ENCODE assay signal across 1 cellular context in genomic region chr19:18419699-18420460, GRCh38.
TF ChIP-seq lines count a peak whose summit lies in the region.

No MANE protein-coding gene starts in this region.

TF ChIP-seq in HepG2, 621 proteins besides CTCF, POLR2A, EP300 and RAD21 (continued from another document and continues in another):
- no peak for TF ChIP-seq ZBTB26 (CRISPR knock-in tag; IDR thresholded peaks at IDR 0.05; ENCODE audit: borderline replicate concordance)
- no peak for TF ChIP-seq HOXA5 (CRISPR knock-in tag; IDR thresholded peaks at IDR 0.05)
- TF ChIP-seq, protein P1, sequence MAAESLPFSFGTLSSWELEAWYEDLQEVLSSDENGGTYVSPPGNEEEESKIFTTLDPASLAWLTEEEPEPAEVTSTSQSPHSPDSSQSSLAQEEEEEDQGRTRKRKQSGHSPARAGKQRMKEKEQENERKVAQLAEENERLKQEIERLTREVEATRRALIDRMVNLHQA (CRISPR knock-in tag; IDR thresholded peaks at IDR 0.05), result no peak
- TF ChIP-seq FOXC1 (CRISPR knock-in tag; IDR thresholded peaks at IDR 0.05; ENCODE audit: borderline replicate concordance), result no peak
- no peak for TF ChIP-seq ZNF782 (CRISPR knock-in tag; IDR thresholded peaks at IDR 0.05; ENCODE audit: borderline replicate concordance)
- TF ChIP-seq U2AF2 (IDR thresholded peaks at IDR 0.05; ENCODE audit: low read depth, low read length), result no peak
- no peak for TF ChIP-seq LCORL (IDR thresholded peaks at IDR 0.05)
- no peak for TF ChIP-seq LCORL (CRISPR knock-in tag; IDR thresholded peaks at IDR 0.05)
- TF ChIP-seq NAIF1 (CRISPR knock-in tag; IDR thresholded peaks at IDR 0.05; ENCODE audit: borderline replicate concordance), result no peak
- TF ChIP-seq ZNF10 (CRISPR knock-in tag; IDR thresholded peaks at IDR 0.05; ENCODE audit: borderline replicate concordance, low read depth), result no peak
- no peak; the same call in 1 of the 2 replicates for TF ChIP-seq SMAD1 (CRISPR knock-in tag; IDR thresholded peaks at IDR 0.05; ENCODE audit: borderline replicate concordance, low read depth)
- TF ChIP-seq XRCC5 (optimal IDR thresholded peaks at IDR 0.05; ENCODE audit: low read length), result peak; percentile 33
- peak; percentile 86 for TF ChIP-seq ZNF670 (CRISPR knock-in tag; IDR thresholded peaks at IDR 0.05; ENCODE audit: borderline replicate concordance)
- peak; percentile 60; the same call in 1 of the 2 replicates for TF ChIP-seq GATAD2A (CRISPR knock-in tag; IDR thresholded peaks at IDR 0.05)
- TF ChIP-seq, protein P2, sequence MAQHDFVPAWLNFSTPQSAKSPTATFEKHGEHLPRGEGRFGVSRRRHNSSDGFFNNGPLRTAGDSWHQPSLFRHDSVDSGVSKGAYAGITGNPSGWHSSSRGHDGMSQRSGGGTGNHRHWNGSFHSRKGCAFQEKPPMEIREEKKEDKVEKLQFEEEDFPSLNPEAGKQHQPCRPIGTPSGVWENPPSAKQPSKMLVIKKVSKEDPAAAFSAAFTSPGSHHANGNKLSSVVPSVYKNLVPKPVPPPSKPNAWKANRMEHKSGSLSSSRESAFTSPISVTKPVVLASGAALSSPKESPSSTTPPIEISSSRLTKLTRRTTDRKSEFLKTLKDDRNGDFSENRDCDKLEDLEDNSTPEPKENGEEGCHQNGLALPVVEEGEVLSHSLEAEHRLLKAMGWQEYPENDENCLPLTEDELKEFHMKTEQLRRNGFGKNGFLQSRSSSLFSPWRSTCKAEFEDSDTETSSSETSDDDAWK (CRISPR knock-in tag; IDR thresholded peaks at IDR 0.05), result no peak
- no peak for TF ChIP-seq KMT2A (CRISPR knock-in tag; IDR thresholded peaks at IDR 0.05)
- no peak for TF ChIP-seq ZNF576 (CRISPR knock-in tag; IDR thresholded peaks at IDR 0.05)
- TF ChIP-seq, protein P3, sequence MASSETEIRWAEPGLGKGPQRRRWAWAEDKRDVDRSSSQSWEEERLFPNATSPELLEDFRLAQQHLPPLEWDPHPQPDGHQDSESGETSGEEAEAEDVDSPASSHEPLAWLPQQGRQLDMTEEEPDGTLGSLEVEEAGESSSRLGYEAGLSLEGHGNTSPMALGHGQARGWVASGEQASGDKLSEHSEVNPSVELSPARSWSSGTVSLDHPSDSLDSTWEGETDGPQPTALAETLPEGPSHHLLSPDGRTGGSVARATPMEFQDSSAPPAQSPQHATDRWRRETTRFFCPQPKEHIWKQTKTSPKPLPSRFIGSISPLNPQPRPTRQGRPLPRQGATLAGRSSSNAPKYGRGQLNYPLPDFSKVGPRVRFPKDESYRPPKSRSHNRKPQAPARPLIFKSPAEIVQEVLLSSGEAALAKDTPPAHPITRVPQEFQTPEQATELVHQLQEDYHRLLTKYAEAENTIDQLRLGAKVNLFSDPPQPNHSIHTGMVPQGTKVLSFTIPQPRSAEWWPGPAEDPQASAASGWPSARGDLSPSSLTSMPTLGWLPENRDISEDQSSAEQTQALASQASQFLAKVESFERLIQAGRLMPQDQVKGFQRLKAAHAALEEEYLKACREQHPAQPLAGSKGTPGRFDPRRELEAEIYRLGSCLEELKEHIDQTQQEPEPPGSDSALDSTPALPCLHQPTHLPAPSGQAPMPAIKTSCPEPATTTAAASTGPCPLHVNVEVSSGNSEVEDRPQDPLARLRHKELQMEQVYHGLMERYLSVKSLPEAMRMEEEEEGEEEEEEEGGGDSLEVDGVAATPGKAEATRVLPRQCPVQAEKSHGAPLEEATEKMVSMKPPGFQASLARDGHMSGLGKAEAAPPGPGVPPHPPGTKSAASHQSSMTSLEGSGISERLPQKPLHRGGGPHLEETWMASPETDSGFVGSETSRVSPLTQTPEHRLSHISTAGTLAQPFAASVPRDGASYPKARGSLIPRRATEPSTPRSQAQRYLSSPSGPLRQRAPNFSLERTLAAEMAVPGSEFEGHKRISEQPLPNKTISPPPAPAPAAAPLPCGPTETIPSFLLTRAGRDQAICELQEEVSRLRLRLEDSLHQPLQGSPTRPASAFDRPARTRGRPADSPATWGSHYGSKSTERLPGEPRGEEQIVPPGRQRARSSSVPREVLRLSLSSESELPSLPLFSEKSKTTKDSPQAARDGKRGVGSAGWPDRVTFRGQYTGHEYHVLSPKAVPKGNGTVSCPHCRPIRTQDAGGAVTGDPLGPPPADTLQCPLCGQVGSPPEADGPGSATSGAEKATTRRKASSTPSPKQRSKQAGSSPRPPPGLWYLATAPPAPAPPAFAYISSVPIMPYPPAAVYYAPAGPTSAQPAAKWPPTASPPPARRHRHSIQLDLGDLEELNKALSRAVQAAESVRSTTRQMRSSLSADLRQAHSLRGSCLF (CRISPR knock-in tag; IDR thresholded peaks at IDR 0.05; ENCODE audit: borderline replicate concordance), result no peak
- no peak for TF ChIP-seq MAZ (IDR thresholded peaks at IDR 0.05; ENCODE audit: borderline replicate concordance, low read depth, low read length)
- TF ChIP-seq MAZ (CRISPR knock-in tag; IDR thresholded peaks at IDR 0.05; ENCODE audit: low read depth), result peak; percentile 63
- TF ChIP-seq, protein P4, sequence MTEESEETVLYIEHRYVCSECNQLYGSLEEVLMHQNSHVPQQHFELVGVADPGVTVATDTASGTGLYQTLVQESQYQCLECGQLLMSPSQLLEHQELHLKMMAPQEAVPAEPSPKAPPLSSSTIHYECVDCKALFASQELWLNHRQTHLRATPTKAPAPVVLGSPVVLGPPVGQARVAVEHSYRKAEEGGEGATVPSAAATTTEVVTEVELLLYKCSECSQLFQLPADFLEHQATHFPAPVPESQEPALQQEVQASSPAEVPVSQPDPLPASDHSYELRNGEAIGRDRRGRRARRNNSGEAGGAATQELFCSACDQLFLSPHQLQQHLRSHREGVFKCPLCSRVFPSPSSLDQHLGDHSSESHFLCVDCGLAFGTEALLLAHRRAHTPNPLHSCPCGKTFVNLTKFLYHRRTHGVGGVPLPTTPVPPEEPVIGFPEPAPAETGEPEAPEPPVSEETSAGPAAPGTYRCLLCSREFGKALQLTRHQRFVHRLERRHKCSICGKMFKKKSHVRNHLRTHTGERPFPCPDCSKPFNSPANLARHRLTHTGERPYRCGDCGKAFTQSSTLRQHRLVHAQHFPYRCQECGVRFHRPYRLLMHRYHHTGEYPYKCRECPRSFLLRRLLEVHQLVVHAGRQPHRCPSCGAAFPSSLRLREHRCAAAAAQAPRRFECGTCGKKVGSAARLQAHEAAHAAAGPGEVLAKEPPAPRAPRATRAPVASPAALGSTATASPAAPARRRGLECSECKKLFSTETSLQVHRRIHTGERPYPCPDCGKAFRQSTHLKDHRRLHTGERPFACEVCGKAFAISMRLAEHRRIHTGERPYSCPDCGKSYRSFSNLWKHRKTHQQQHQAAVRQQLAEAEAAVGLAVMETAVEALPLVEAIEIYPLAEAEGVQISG (CRISPR knock-in tag; IDR thresholded peaks at IDR 0.05), result no peak; the same call in 1 of the 2 replicates
- peak; percentile 44 for TF ChIP-seq TEAD3 (CRISPR knock-in tag; optimal IDR thresholded peaks at IDR 0.05; ENCODE audit: borderline replicate concordance)
- TF ChIP-seq NFYB (CRISPR knock-in tag; IDR thresholded peaks at IDR 0.05), result no peak
- no peak for TF ChIP-seq MED13 (CRISPR knock-in tag; IDR thresholded peaks at IDR 0.05)
- TF ChIP-seq, protein P5, sequence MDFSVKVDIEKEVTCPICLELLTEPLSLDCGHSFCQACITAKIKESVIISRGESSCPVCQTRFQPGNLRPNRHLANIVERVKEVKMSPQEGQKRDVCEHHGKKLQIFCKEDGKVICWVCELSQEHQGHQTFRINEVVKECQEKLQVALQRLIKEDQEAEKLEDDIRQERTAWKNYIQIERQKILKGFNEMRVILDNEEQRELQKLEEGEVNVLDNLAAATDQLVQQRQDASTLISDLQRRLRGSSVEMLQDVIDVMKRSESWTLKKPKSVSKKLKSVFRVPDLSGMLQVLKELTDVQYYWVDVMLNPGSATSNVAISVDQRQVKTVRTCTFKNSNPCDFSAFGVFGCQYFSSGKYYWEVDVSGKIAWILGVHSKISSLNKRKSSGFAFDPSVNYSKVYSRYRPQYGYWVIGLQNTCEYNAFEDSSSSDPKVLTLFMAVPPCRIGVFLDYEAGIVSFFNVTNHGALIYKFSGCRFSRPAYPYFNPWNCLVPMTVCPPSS (IDR thresholded peaks at IDR 0.05), result no peak
- TF ChIP-seq ZNF850 (CRISPR knock-in tag; conservative IDR thresholded peaks at IDR 0.05), result no peak
- no peak for TF ChIP-seq RBM22 (optimal IDR thresholded peaks at IDR 0.05; ENCODE audit: low read length)
- no peak for TF ChIP-seq GABPA (IDR thresholded peaks at IDR 0.05; ENCODE audit: low read depth, low read length)
- no peak for TF ChIP-seq GABPA (CRISPR knock-in tag; IDR thresholded peaks at IDR 0.05; ENCODE audit: low read depth)
- peak; percentile 45; the same call in 1 of the 2 replicates for TF ChIP-seq ZNF350 (CRISPR knock-in tag; IDR thresholded peaks at IDR 0.05; ENCODE audit: borderline replicate concordance, low read depth)
- TF ChIP-seq AHR (CRISPR knock-in tag; IDR thresholded peaks at IDR 0.05), result no peak
- no peak for TF ChIP-seq ZNF431 (CRISPR knock-in tag; IDR thresholded peaks at IDR 0.05; ENCODE audit: borderline replicate concordance, low read depth)
- no peak for TF ChIP-seq JARID2 (CRISPR knock-in tag; IDR thresholded peaks at IDR 0.05; ENCODE audit: insufficient replicate concordance)
- TF ChIP-seq SMARCE1 (IDR thresholded peaks at IDR 0.05; ENCODE audit: borderline replicate concordance), result no peak
- no peak; the same call in 1 of the 2 replicates for TF ChIP-seq RFX1 (IDR thresholded peaks at IDR 0.05)
- TF ChIP-seq SETDB1 (CRISPR knock-in tag; IDR thresholded peaks at IDR 0.05; ENCODE audit: borderline replicate concordance), result no peak
- no peak for TF ChIP-seq ZBTB21 (CRISPR knock-in tag; IDR thresholded peaks at IDR 0.05)
- no peak for TF ChIP-seq KLF13 (CRISPR knock-in tag; IDR thresholded peaks at IDR 0.05)
- peak; percentile 84 for TF ChIP-seq PAXIP1 (CRISPR knock-in tag; conservative IDR thresholded peaks at IDR 0.05)
- TF ChIP-seq NR2F2 (IDR thresholded peaks at IDR 0.05; ENCODE audit: borderline replicate concordance, low read depth), result no peak
- TF ChIP-seq PPARG (CRISPR knock-in tag; conservative IDR thresholded peaks at IDR 0.05), result no peak
- no peak for TF ChIP-seq ETS1 (CRISPR knock-in tag; IDR thresholded peaks at IDR 0.05)
- TF ChIP-seq PRDM15 (CRISPR knock-in tag; IDR thresholded peaks at IDR 0.05), result no peak
